Comparison of ENCODE assay signal across 12 cellular contexts in the genomic region with DNA sequence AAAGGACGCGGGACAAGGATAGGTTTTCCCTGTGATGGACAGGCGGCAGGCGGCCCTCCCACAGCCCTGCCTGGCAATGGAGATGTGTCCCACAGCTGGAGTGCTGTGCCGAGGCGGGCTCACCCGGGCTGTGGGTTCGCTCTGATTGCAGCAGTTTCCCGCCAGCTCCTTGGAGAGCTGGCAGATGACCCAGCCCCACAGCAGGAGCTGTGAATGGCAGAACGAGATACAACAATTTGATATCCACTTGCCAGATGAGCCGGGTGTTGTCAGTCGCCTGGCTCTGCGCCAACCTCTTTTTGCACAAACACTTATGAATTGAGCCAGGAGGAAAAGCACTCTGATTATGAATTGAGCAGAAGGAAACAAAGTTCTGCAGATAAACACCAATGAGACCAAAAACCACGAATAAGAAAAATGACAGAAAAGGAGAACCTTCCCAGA. TPM values are rescaled to one million over a fixed set of nuclear protein-coding genes. Genes with fewer than 3 reads are reported as not detected.
DNase-seq lines count a peak whose midpoint lies in the region; ATAC-seq and TF ChIP-seq lines count a peak whose summit lies in the region.
"Not testable (repeated sequence)": the region's sequence is repeated elsewhere in the genome, so short reads cannot be mapped to it uniquely, and the experiment has no call there.
"Had no signal": no experiment of that assay in that cellular context is flagged by ENCODE, and none has a peak within 500 bp of the region (broad histone marks: within the 10 kb centered on the region; RNA-seq: fewer than 3 reads in every experiment).

No MANE protein-coding gene starts in this region.

- H3K9ac ChIP-seq in colonic mucosa (ENCODE audit: low read depth in 2 of 2, low read length in 2 of 2), result not testable (repeated sequence)

- H3K4me3 ChIP-seq in Peyer's patch, colonic mucosa, left ventricle myocardium inferior, uterus: not testable (repeated sequence)

- not testable (repeated sequence) for TF ChIP-seq CTCF in Peyer's patch (IDR thresholded peaks at IDR 0.05); colonic mucosa (IDR thresholded peaks at IDR 0.05); left ventricle myocardium inferior (IDR thresholded peaks at IDR 0.05; ENCODE audit: borderline replicate concordance); omental fat pad (IDR thresholded peaks at IDR 0.05); uterus (IDR thresholded peaks at IDR 0.05)

- H3K36me3 ChIP-seq in Peyer's patch, colonic mucosa, left ventricle myocardium inferior, uterus: not testable (repeated sequence)

- not testable (repeated sequence) for H3K27ac ChIP-seq in Peyer's patch; colonic mucosa; left ventricle myocardium inferior (replicated peaks); uterus

- H3K9me3 ChIP-seq in Peyer's patch; colonic mucosa; left ventricle myocardium inferior (replicated peaks); uterus: not testable (repeated sequence)

- intact Hi-C loops in colonic mucosa (cut with DNase I); left ventricle myocardium inferior (cut with micrococcal nuclease); uterus (cut with DNase I; ENCODE audit: low total_unique reads): not testable (repeated sequence)

- H3K4me1 ChIP-seq in Peyer's patch, colonic mucosa, left ventricle myocardium inferior, uterus: not testable (repeated sequence)

- not testable (repeated sequence) for TF ChIP-seq POLR2A in Peyer's patch (IDR thresholded peaks at IDR 0.05); uterus (IDR thresholded peaks at IDR 0.05)

- DNase-seq in DMS79 treated with DMSO at 0.1 percent for 48 hours (lab: John Stamatoyannopoulos, UW) (peak; percentile 29), NCI-H128 (lab: John Stamatoyannopoulos, UW; ENCODE audit: unreplicated experiment) (peak; percentile 37), NCI-H2196 (lab: John Stamatoyannopoulos, UW; ENCODE audit: unreplicated experiment) (peak; percentile 0), Peyer's patch (peak in 2 of 3 donors; percentile 22 to 50), colonic mucosa (peak; percentile 20), left ventricle myocardium inferior (peak; percentile 25), omental fat pad (ENCODE audit: low spot score) (peak; percentile 30), uterus (peak; percentile 34 to 54)

- ATAC-seq in omental fat pad (ENCODE audit: low FRiP score), result not testable (repeated sequence)

- not testable (repeated sequence) for H3K27me3 ChIP-seq in Peyer's patch; colonic mucosa; left ventricle myocardium inferior (ENCODE audit: low read depth); uterus

RNA-seq across cellular contexts. Expression of gene FAM90A1, which starts 33.7 kb away (rescaled TPM):
- total RNA-seq in Peyer's patch (1 to 10 TPM in 1 of 4 donors, not detected in 3; 5.8 TPM), colonic mucosa (under 1 TPM in 1 of 2 donors, not detected in 1; 0.42 TPM), left ventricle myocardium inferior (0.30 TPM), omental fat pad (not detected), uterus (under 1 TPM in 1 of 4 donors, not detected in 3; 0.21 TPM)
- total RNA-seq: ascending aorta, HT1080, MCF 10A, pulmonary artery endothelial cell had no signal
